14 cellular contexts compared by ENCODE assay signal in the genomic region with DNA sequence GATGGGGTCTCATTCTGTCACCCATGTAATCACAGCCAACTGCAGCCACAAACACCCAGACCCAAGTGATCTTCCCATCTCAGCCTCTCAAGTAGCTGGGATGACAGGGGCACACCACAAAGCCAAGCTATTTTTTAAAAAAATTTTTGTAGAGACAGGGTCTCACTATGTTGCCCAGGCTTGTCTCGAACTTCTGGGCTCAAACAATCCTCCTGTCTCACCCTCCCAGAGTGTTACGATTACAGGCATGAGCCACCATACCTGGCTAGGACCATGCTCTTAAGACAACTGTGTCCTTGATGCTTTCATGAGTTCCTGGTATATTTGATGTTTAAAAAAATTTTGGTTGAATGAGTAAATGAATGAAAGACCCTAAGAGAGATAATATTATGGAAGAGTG. TPM values are rescaled to one million over a fixed set of nuclear protein-coding genes. Genes with fewer than 3 reads are reported as not detected.
"Had no signal": no experiment of that assay in that cellular context is flagged by ENCODE, and none has a peak within 500 bp of the region (broad histone marks: within the 10 kb centered on the region; RNA-seq: fewer than 3 reads in every experiment).

No MANE protein-coding gene starts in this region.

- H3K36me3 ChIP-seq: ovary, stomach, thyroid gland, uterus had no signal

- DNase-seq: activated CD8-positive, alpha-beta memory T cell treated with anti-CD3 and anti-CD28 coated beads, Interleukin-2, amount 50 U/mL, for 4 hours; activated naive CD4-positive, alpha-beta T cell treated with Interleukin-2 at 50 U/mL for 16 hours; activated naive CD8-positive, alpha-beta T cell treated with anti-CD3 and anti-CD28 coated beads, Interleukin-2, amount 50 U/mL, for 24 hours; effector memory CD8-positive, alpha-beta T cell; immature natural killer cell; ovary; stimulated activated CD4-positive, alpha-beta T cell treated with anti-CD3 and anti-CD28 coated beads, Interleukin-15, amount 100 ng/mL, for 24 hours; T-helper 9 cell; uterus had no signal

- H3K4me3 ChIP-seq: ovary, stomach, thyroid gland, uterus had no signal

- H3K27ac ChIP-seq: ovary, thyroid gland, uterus had no signal

- H3K27me3 ChIP-seq: ovary, stomach, thyroid gland, uterus had no signal

- H3K4me1 ChIP-seq: uterus had no signal

- H3K9me3 ChIP-seq: ovary, stomach, thyroid gland, uterus had no signal

- ATAC-seq: effector memory CD8-positive, alpha-beta T cell had no signal

RNA-seq across cellular contexts. Expression of a gene that starts 19.4 kb away (rescaled TPM):
- total RNA-seq: activated CD4-positive, alpha-beta memory T cell treated with anti-CD3 and anti-CD28 coated beads for 36 hours; activated T-helper 1 cell treated with anti-CD3 and anti-CD28 coated beads, Interleukin-12 subunit alpha, Interleukin-12 subunit beta, Interleukin-2, Interleukin-4 antibody, amounts not matched to agents 30 ng/mL and 10 ng/mL and 1 ng/mL, durations not matched to agents 14 hours and 24 hours and 36 hours had no signal
- polyA plus RNA-seq: immature natural killer cell, neural cell, stomach had no signal

RNA-seq across cellular contexts. Expression of a gene that starts 57.7 kb away (rescaled TPM):
- polyA plus RNA-seq: neural cell had no signal
